In genomic region chr12:31714406-31715271, GRCh38 we compare ENCODE assay signal across 13 cellular contexts. TPM values are rescaled to one million over a fixed set of nuclear protein-coding genes. Genes with fewer than 3 reads are reported as not detected.
DNase-seq lines count a peak whose midpoint lies in the region; ATAC-seq and TF ChIP-seq lines count a peak whose summit lies in the region.
"Had no signal": no experiment of that assay in that cellular context is flagged by ENCODE, and none has a peak within 500 bp of the region (broad histone marks: within the 10 kb centered on the region; RNA-seq: fewer than 3 reads in every experiment).

No MANE protein-coding gene starts in this region.

- peak overlapping the region; percentile 31 to 38 for H3K27ac Mint-ChIP-seq in natural killer cell treated with Interleukin-12 subunit alpha and Interleukin-12 subunit beta and Interleukin-15 and Interleukin-18, amount 100 ng/mL, for 72 hours
- peak overlapping the region in 1 of 2 donors; percentile 22 for H3K27ac Mint-ChIP-seq in natural killer cell

- H3K4me3 Mint-ChIP-seq in natural killer cell treated with Interleukin-12 subunit alpha and Interleukin-12 subunit beta and Interleukin-15 and Interleukin-18, amount 100 ng/mL, for 72 hours, result peak overlapping the region; percentile 5
- no peak overlapping the region for H3K4me3 Mint-ChIP-seq in natural killer cell

- peaks cover 0 to 13% (median 0%) of the 10 kb centered on the region in 3 donors for H3K9me3 ChIP-seq in tibial artery
- H3K9me3 ChIP-seq: sigmoid colon, SJSA1 had no signal

- H3K27ac ChIP-seq in coronary artery (no peak overlapping the region), tibial artery (no peak overlapping the region)
- H3K27ac ChIP-seq: GM23248, sigmoid colon, SJSA1 had no signal

- H3K27me3 Mint-ChIP-seq in natural killer cell treated with Interleukin-12 subunit alpha and Interleukin-12 subunit beta and Interleukin-15 and Interleukin-18, amount 100 ng/mL, for 72 hours, result peaks cover 0 to 3% of the 10 kb centered on the region in 2 donors
- peaks cover 8 to 21% of the 10 kb centered on the region in 2 donors for H3K27me3 Mint-ChIP-seq in natural killer cell (ENCODE audit: low read depth in 2 of 2)

- peaks cover 10 to 14% (median 14%) of the 10 kb centered on the region in 3 donors for H3K36me3 ChIP-seq in tibial artery
- H3K36me3 ChIP-seq: SJSA1 had no signal

- H3K27me3 ChIP-seq in tibial artery, result no peaks in the 10 kb centered on the region
- H3K27me3 ChIP-seq: sigmoid colon, SJSA1 had no signal

- intact Hi-C loops in natural killer cell (cut with micrococcal nuclease) (no loop called here), tibial artery (cut with DNase I; ENCODE audit: low total_unique reads) (no loop called here)

- peaks cover 24% of the 10 kb centered on the region for H3K36me3 Mint-ChIP-seq in natural killer cell treated with Interleukin-12 subunit alpha and Interleukin-12 subunit beta and Interleukin-15 and Interleukin-18, amount 100 ng/mL, for 72 hours
- H3K36me3 Mint-ChIP-seq in natural killer cell, result peaks cover 19% of the 10 kb centered on the region

- no peak for TF ChIP-seq CTCF in natural killer cell (IDR thresholded peaks at IDR 0.05)
- TF ChIP-seq CTCF in coronary artery (IDR thresholded peaks at IDR 0.05), result no peak
- no peak for TF ChIP-seq CTCF in tibial artery (IDR thresholded peaks at IDR 0.05)

- no peaks in the 10 kb centered on the region for H3K4me1 ChIP-seq in tibial artery
- H3K4me1 ChIP-seq: sigmoid colon, SJSA1 had no signal

- ATAC-seq in natural killer cell treated with Interleukin-12 subunit alpha and Interleukin-12 subunit beta and Interleukin-15 and Interleukin-18, amount 100 ng/mL, for 72 hours, result no peak
- ATAC-seq in natural killer cell (no peak), HG03159 (IDR thresholded peaks at IDR 0.05; ENCODE audit: unreplicated experiment) (peak; percentile 20), GM21447 (IDR thresholded peaks at IDR 0.05; ENCODE audit: unreplicated experiment) (no peak)
- ATAC-seq: left colon had no signal

- DNase-seq in natural killer cell treated with Interleukin-12 subunit alpha and Interleukin-12 subunit beta and Interleukin-15 and Interleukin-18, amount 100 ng/mL, for 72 hours (ENCODE audit: low spot score), result no peak
- no peak for DNase-seq in natural killer cell
- peak; percentile 31 for DNase-seq in globus pallidus (ENCODE audit: low spot score)
- no peak for DNase-seq in coronary artery (ENCODE audit: low spot score)
- no peak for DNase-seq in Kasumi-1 (lab: John Stamatoyannopoulos, UW)
- no peak for DNase-seq in tibial artery
- DNase-seq: ACHN, GM23248, left colon, sigmoid colon had no signal

- no peaks in the 10 kb centered on the region for H3K9me3 Mint-ChIP-seq in natural killer cell treated with Interleukin-12 subunit alpha and Interleukin-12 subunit beta and Interleukin-15 and Interleukin-18, amount 100 ng/mL, for 72 hours
- H3K9me3 Mint-ChIP-seq in natural killer cell, result peaks cover 0 to 3% of the 10 kb centered on the region in 2 donors

- peaks cover 12 to 14% of the 10 kb centered on the region in 2 donors for H3K4me1 Mint-ChIP-seq in natural killer cell treated with Interleukin-12 subunit alpha and Interleukin-12 subunit beta and Interleukin-15 and Interleukin-18, amount 100 ng/mL, for 72 hours (ENCODE audit: low read depth in 2 of 2)
- peaks cover 10 to 25% of the 10 kb centered on the region in 2 donors for H3K4me1 Mint-ChIP-seq in natural killer cell

- H3K4me3 ChIP-seq in coronary artery (no peak overlapping the region), tibial artery (no peak overlapping the region)
- H3K4me3 ChIP-seq: GM23248, sigmoid colon, SJSA1 had no signal

RNA-seq across cellular contexts. Expression of gene AMN1, which starts 14.2 kb away (rescaled TPM):
- 1 to 10 TPM; 2.9 to 3.6 TPM for total RNA-seq in natural killer cell treated with Interleukin-12 subunit alpha and Interleukin-12 subunit beta and Interleukin-15 and Interleukin-18, amount 100 ng/mL, for 72 hours
- 1 to 10 TPM; 4.6 to 6.9 (median 6.3) TPM for total RNA-seq in natural killer cell

RNA-seq across cellular contexts. Expression of gene ETFBKMT, which starts 55.2 kb away (rescaled TPM):
- under 1 TPM; 0.69 to 0.89 TPM for total RNA-seq in natural killer cell treated with Interleukin-12 subunit alpha and Interleukin-12 subunit beta and Interleukin-15 and Interleukin-18, amount 100 ng/mL, for 72 hours
- total RNA-seq in natural killer cell, result 1 to 10 TPM; 1.2 to 1.9 (median 1.2) TPM
